ENCODE assay signal across 26 cellular contexts in genomic region chr2:35873921-35874320, GRCh38.
DNase-seq lines count a peak whose midpoint lies in the region; ATAC-seq and TF ChIP-seq lines count a peak whose summit lies in the region.
"Had no signal": no experiment of that assay in that cellular context is flagged by ENCODE, and none has a peak within 500 bp of the region (broad histone marks: within the 10 kb centered on the region; RNA-seq: fewer than 3 reads in every experiment).

No MANE protein-coding gene starts in this region.

- H4K20me1 ChIP-seq in SK-N-SH (ENCODE audit: insufficient read depth) (no peaks in the 10 kb centered on the region), Loucy (ENCODE audit: insufficient read depth, low read length, poor library complexity, severe bottlenecking) (no peaks in the 10 kb centered on the region)

- H3K27me3 ChIP-seq in SK-N-SH (ENCODE audit: insufficient read depth), result no peaks in the 10 kb centered on the region
- no peaks in the 10 kb centered on the region for H3K27me3 ChIP-seq in Loucy (ENCODE audit: insufficient read depth, low read length, poor library complexity, severe bottlenecking)
- H3K27me3 ChIP-seq: SJCRH30 had no signal

- no peak for TF ChIP-seq EP300 in SK-N-SH (IDR thresholded peaks at IDR 0.05; ENCODE audit: borderline replicate concordance in 1 of 2, low read depth in 1 of 2, low read length in 1 of 2)

- no peaks in the 10 kb centered on the region for H3K27me3 Mint-ChIP-seq in progenitor cell of endocrine pancreas
- H3K27me3 Mint-ChIP-seq: B cell, IgD-negative memory B cell had no signal

- H3K4me1 ChIP-seq in SK-N-SH (ENCODE audit: control insufficient read depth in 1 of 2, insufficient read depth in 2 of 2, low read depth in 1 of 2, low read length in 1 of 2) (no peaks in the 10 kb centered on the region), Loucy (ENCODE audit: insufficient read depth, low read length, poor library complexity, severe bottlenecking) (no peaks in the 10 kb centered on the region)
- H3K4me1 ChIP-seq: SJCRH30 had no signal

- no peak overlapping the region for H3K27ac Mint-ChIP-seq in progenitor cell of endocrine pancreas
- H3K27ac Mint-ChIP-seq: activated naive CD8-positive, alpha-beta T cell treated with anti-CD3 and anti-CD28 coated beads, Interleukin-2, amount 50 U/mL, for 24 hours; B cell; IgD-negative memory B cell had no signal

- no peaks in the 10 kb centered on the region for H3K9me2 ChIP-seq in SK-N-SH
- no peaks in the 10 kb centered on the region for H3K9me2 ChIP-seq in Loucy (replicated peaks; ENCODE audit: low read depth, low read length)

- H3K9me3 ChIP-seq in SK-N-SH (no peaks in the 10 kb centered on the region), Loucy (ENCODE audit: insufficient read depth, low read depth, low read length) (no peaks in the 10 kb centered on the region)
- H3K9me3 ChIP-seq: SJCRH30 had no signal

- TF ChIP-seq CTCF in SK-N-SH (IDR thresholded peaks at IDR 0.05), result peak; percentile 37
- TF ChIP-seq CTCF in Loucy (conservative IDR thresholded peaks at IDR 0.05; ENCODE audit: low read length), result peak; percentile 53
- peak; percentile 23; the same call in 1 of the 2 replicates for TF ChIP-seq CTCF in VCaP (conservative IDR thresholded peaks at IDR 0.05)
- peak; percentile 18 for TF ChIP-seq CTCF in progenitor cell of endocrine pancreas (IDR thresholded peaks at IDR 0.05; ENCODE audit: unreplicated experiment)

- H3K27ac ChIP-seq in SK-N-SH (ENCODE audit: low read depth in 2 of 2, low read length in 1 of 2) (no peak overlapping the region), VCaP (no peak overlapping the region)
- H3K27ac ChIP-seq: epithelial cell of prostate, SJCRH30 had no signal

- ATAC-seq in SK-N-SH treated with all-trans-retinoic acid at 6 μM for 48 hours (no peak; the same call in 2 of the 3 replicates), GM21619 (IDR thresholded peaks at IDR 0.05; ENCODE audit: unreplicated experiment) (no peak)
- ATAC-seq: activated naive CD8-positive, alpha-beta T cell treated with anti-CD3 and anti-CD28 coated beads, Interleukin-2, amount 50 U/mL, for 24 hours; HCT116 had no signal

- H3K9ac ChIP-seq in SK-N-SH (no peak overlapping the region), Loucy (ENCODE audit: low read depth, low read length, poor library complexity, severe bottlenecking) (no peak overlapping the region)

- H3K4me1 Mint-ChIP-seq in progenitor cell of endocrine pancreas (ENCODE audit: low read depth), result peaks cover 2% of the 10 kb centered on the region
- H3K4me1 Mint-ChIP-seq: activated naive CD8-positive, alpha-beta T cell treated with anti-CD3 and anti-CD28 coated beads, Interleukin-2, amount 50 U/mL, for 24 hours; B cell; IgD-negative memory B cell had no signal

- DNase-seq in SK-N-SH (no peak), progenitor cell of endocrine pancreas (ENCODE audit: low spot score, unreplicated experiment) (no peak), NCI-H69 (lab: John Stamatoyannopoulos, UW) (no peak), NCI-H226 (no peak)
- DNase-seq: activated gamma-delta T cell; activated naive CD8-positive, alpha-beta T cell treated with anti-CD3 and anti-CD28 coated beads, Interleukin-2, amount 50 U/mL, for 24 hours; activated T-cell treated with anti-CD3 and anti-CD28 coated beads, Interleukin-2, amount 50 U/mL, for 1 hour; cerebellar nuclear complex; head of caudate nucleus; NCI-H1694 treated with DMSO at 0.1 percent for 48 hours; NCI-H2171; NCI-H526 treated with DMSO at 0.1 percent for 48 hours; nucleus accumbens; SJCRH30; small intestine; stimulated activated CD4-positive, alpha-beta T cell treated with anti-CD3 and anti-CD28 coated beads, Interleukin-2, amount 100 ng/mL, for 24 hours; substantia nigra had no signal

- CTCF ChIA-PET in SK-N-SH (lab: Yijun Ruan, JAX), result no interaction called here

- H3F3A ChIP-seq in SK-N-SH (replicated peaks; ENCODE audit: insufficient read depth), result no peaks in the 10 kb centered on the region
- H3F3A ChIP-seq in Loucy (ENCODE audit: low read depth), result no peaks in the 10 kb centered on the region

- no peak for TF ChIP-seq RAD21 in SK-N-SH (IDR thresholded peaks at IDR 0.05; ENCODE audit: low read length)

- H3K79me2 ChIP-seq in SK-N-SH (ENCODE audit: insufficient read depth), result no peaks in the 10 kb centered on the region
- H3K79me2 ChIP-seq in Loucy (ENCODE audit: insufficient read depth, low read length), result no peaks in the 10 kb centered on the region

- H3K36me3 ChIP-seq in SK-N-SH (replicated peaks in 1 of 2; ENCODE audit: control insufficient read depth in 1 of 2, insufficient read depth in 2 of 2, low read length in 1 of 2) (no peaks in the 10 kb centered on the region), Loucy (ENCODE audit: insufficient read depth, low read length) (no peaks in the 10 kb centered on the region)
- H3K36me3 ChIP-seq: SJCRH30 had no signal

- POLR2A ChIA-PET in SK-N-SH (lab: Yijun Ruan, JAX), result no interaction called here

- no peak overlapping the region for H3K4me3 Mint-ChIP-seq in progenitor cell of endocrine pancreas (ENCODE audit: low read depth)
- H3K4me3 Mint-ChIP-seq: activated naive CD8-positive, alpha-beta T cell treated with anti-CD3 and anti-CD28 coated beads, Interleukin-2, amount 50 U/mL, for 24 hours; B cell; IgD-negative memory B cell had no signal

- no peaks in the 10 kb centered on the region for H3K36me3 Mint-ChIP-seq in progenitor cell of endocrine pancreas (ENCODE audit: insufficient read depth)
- H3K36me3 Mint-ChIP-seq: IgD-negative memory B cell had no signal

- H2AFZ ChIP-seq in SK-N-SH (ENCODE audit: low read depth), result no peak overlapping the region
- H2AFZ ChIP-seq in Loucy (ENCODE audit: low read length), result no peak overlapping the region

- H3K4me3 ChIP-seq in SK-N-SH (ENCODE audit: low read depth in 2 of 2, low read length in 1 of 2) (no peak overlapping the region), Loucy (ENCODE audit: low read length, poor library complexity, severe bottlenecking) (no peak overlapping the region)
- H3K4me3 ChIP-seq: lung, SJCRH30 had no signal

- no peaks in the 10 kb centered on the region for H3K9me3 Mint-ChIP-seq in progenitor cell of endocrine pancreas (ENCODE audit: low read depth)
- H3K9me3 Mint-ChIP-seq: activated naive CD8-positive, alpha-beta T cell treated with anti-CD3 and anti-CD28 coated beads, Interleukin-2, amount 50 U/mL, for 24 hours had no signal

- WGBS in SK-N-SH (ENCODE audit: low lambda C conversion rate), result 29% methylated on average over 4 of the region's 4 CpGs

- H3K4me2 ChIP-seq in SK-N-SH (no peak overlapping the region), Loucy (ENCODE audit: low read depth, low read length, poor library complexity, severe bottlenecking) (no peak overlapping the region)

TF ChIP-seq in SK-N-SH, 30 proteins besides CTCF, POLR2A, EP300 and RAD21:
- no peak for TF ChIP-seq GATA2 (CRISPR knock-in tag; IDR thresholded peaks at IDR 0.05)
- no peak for TF ChIP-seq NRF1 (IDR thresholded peaks at IDR 0.05; ENCODE audit: low read depth, low read length)

TF ChIP-seq in SK-N-SH treated with all-trans-retinoic acid at 6 μM for 48 hours, 23 proteins besides CTCF, POLR2A, EP300 and RAD21:
- TF ChIP-seq OSR1 (CRISPR knock-in tag; IDR thresholded peaks at IDR 0.05), result no peak
- no peak for TF ChIP-seq ZFP30 (CRISPR knock-in tag; IDR thresholded peaks at IDR 0.05)
- no peak for TF ChIP-seq POU6F1 (CRISPR knock-in tag; IDR thresholded peaks at IDR 0.05; ENCODE audit: borderline replicate concordance, low read depth)
- TF ChIP-seq TCF4 (CRISPR knock-in tag; IDR thresholded peaks at IDR 0.05; ENCODE audit: borderline replicate concordance), result no peak
- no peak for TF ChIP-seq TOX (CRISPR knock-in tag; IDR thresholded peaks at IDR 0.05; ENCODE audit: borderline replicate concordance)
- no peak for TF ChIP-seq PATZ1 (CRISPR knock-in tag; IDR thresholded peaks at IDR 0.05; ENCODE audit: borderline replicate concordance)
